8 cellular contexts compared by ENCODE assay signal in the genomic region with DNA sequence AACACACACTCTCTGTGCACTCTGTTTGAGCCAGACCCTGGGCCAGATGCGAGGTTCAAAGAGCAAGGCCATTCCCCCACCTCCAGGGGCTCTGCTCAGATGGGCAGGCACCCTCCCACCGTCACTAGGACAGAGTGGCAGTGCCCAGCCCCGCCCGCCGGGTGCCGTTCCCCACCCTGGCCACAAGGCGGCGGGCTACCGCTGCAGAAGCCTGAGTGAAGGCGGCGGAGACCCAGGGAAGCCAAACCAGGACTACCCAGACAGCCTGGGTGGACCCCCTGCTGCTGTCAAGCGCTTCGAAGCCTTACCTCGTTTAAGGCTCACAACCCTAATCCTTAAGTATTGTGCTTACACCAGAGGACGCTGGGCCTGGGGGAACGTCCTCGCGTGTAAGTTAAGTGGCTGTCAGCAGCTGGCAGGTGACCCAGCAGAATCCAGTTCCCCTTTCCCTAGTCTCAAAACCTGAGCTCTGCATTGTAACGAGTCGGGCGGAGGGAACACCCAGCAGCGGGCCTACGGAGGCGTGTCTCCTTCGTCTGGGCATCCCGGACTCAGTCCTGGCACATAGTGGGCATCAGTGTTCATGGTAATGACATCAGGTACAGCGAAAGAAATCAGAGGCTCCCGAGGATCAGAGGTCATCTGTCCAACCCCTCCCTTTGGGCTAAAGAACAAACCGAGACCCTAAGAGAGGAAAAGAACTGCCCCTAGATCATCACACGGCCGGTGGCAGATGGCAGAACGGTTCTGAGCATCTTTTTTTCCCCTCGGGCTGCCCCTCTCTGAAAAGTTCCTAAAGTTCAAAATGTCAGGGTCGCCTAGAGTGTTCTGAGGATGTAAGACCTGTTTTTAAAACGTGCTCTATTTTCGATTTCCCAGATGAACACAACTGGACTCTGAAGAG. TPM values are rescaled to one million over a fixed set of nuclear protein-coding genes. Genes with fewer than 3 reads are reported as not detected.
A peak's percentile ranks its signal among the peaks of the same experiment; 100 is the strongest.
DNase-seq lines count a peak whose midpoint lies in the region; ATAC-seq and TF ChIP-seq lines count a peak whose summit lies in the region.

No MANE protein-coding gene starts in this region.

- H3K23ac ChIP-seq in mesendoderm (ENCODE audit: low read length), result no peak overlapping the region

- H2BK120ac ChIP-seq in mesendoderm (ENCODE audit: low read depth, low read length), result no peak overlapping the region

- H3K18ac ChIP-seq in mesendoderm (ENCODE audit: low read length), result no peak overlapping the region

- peaks cover 25% of the 10 kb centered on the region for H3K27me3 ChIP-seq in mesendoderm (ENCODE audit: insufficient read depth, low read length, poor library complexity)

- H3K79me1 ChIP-seq in mesendoderm (ENCODE audit: low read length), result no peaks in the 10 kb centered on the region

- H3K9ac ChIP-seq in mesendoderm (ENCODE audit: low read length), result no peak overlapping the region

- no peak overlapping the region for H3K27ac Mint-ChIP-seq in activated CD8-positive, alpha-beta T cell treated with anti-CD3 and anti-CD28 coated beads for 36 hours

- no peak overlapping the region for H4K5ac ChIP-seq in mesendoderm (ENCODE audit: low read length)

- H4K8ac ChIP-seq in mesendoderm (ENCODE audit: low read depth, low read length), result no peak overlapping the region

- H3K9me3 Mint-ChIP-seq in activated CD8-positive, alpha-beta T cell treated with anti-CD3 and anti-CD28 coated beads for 36 hours, result no peaks in the 10 kb centered on the region

- no peak overlapping the region for H2AK5ac ChIP-seq in mesendoderm (ENCODE audit: low read length)

- peak; percentile 90 for DNase-seq in SIG-M5 treated with dmso at 0.1 percent for 504 hours (lab: John Stamatoyannopoulos, UW; ENCODE audit: unreplicated experiment)
- DNase-seq in SIG-M5 (lab: John Stamatoyannopoulos, UW), result no peak
- peak; percentile 92 for DNase-seq in NCI-H82 (lab: John Stamatoyannopoulos, UW)
- DNase-seq in activated CD8-positive, alpha-beta T cell treated with anti-CD3 and anti-CD28 coated beads for 36 hours, result peak; percentile 86
- DNase-seq in effector CD4-positive, alpha-beta T cell, result peak; percentile 70
- DNase-seq in mesendoderm, result peak; percentile 76
- peak; percentile 63 to 67 for DNase-seq in stimulated activated CD8-positive, alpha-beta memory T cell treated with anti-CD3 and anti-CD28 coated beads, Interleukin-2, amount 100 ng/mL, for 1 hour (ENCODE audit: low read depth in 2 of 2)

- no peak overlapping the region for H3K56ac ChIP-seq in mesendoderm (ENCODE audit: low read length)

- no peaks in the 10 kb centered on the region for H3K4me1 ChIP-seq in mesendoderm (ENCODE audit: control insufficient read depth, low read depth, low read length)

- H3K4ac ChIP-seq in mesendoderm (ENCODE audit: low read depth, low read length), result no peak overlapping the region

- CTCF ChIA-PET in activated CD8-positive, alpha-beta T cell treated with anti-CD3 and anti-CD28 coated beads for 36 hours (lab: Charles Lee), result interaction anchor here (0.7 to 1.9 kb wide), 16 partner anchors 9 to 279 kb away, joined by 3 to 7 read pairs (median 3); no protein-coding TSS in a partner anchor

- H3K27ac ChIP-seq in mesendoderm (ENCODE audit: low read depth, low read length), result no peak overlapping the region

- peak; percentile 99 for TF ChIP-seq CTCF in activated CD8-positive, alpha-beta T cell treated with anti-CD3 and anti-CD28 coated beads for 36 hours (IDR thresholded peaks at IDR 0.05)

- H2BK5ac ChIP-seq in mesendoderm (ENCODE audit: low read length), result no peak overlapping the region

- H3K36me3 ChIP-seq in mesendoderm (ENCODE audit: control insufficient read depth, insufficient read depth, low read length), result no peaks in the 10 kb centered on the region

- peaks cover 6% of the 10 kb centered on the region for H3K27me3 Mint-ChIP-seq in activated CD8-positive, alpha-beta T cell treated with anti-CD3 and anti-CD28 coated beads for 36 hours

- H3K4me1 Mint-ChIP-seq in activated CD8-positive, alpha-beta T cell treated with anti-CD3 and anti-CD28 coated beads for 36 hours (ENCODE audit: low read depth), result peaks cover 14% of the 10 kb centered on the region

- peak overlapping the region; percentile 26 for H3K4me3 Mint-ChIP-seq in activated CD8-positive, alpha-beta T cell treated with anti-CD3 and anti-CD28 coated beads for 36 hours

- ATAC-seq in HG03565 (IDR thresholded peaks at IDR 0.05; ENCODE audit: unreplicated experiment), result peak; percentile 38
- peak; percentile 73 for ATAC-seq in activated CD8-positive, alpha-beta T cell treated with anti-CD3 and anti-CD28 coated beads for 36 hours

- intact Hi-C loops in activated CD8-positive, alpha-beta T cell treated with anti-CD3 and anti-CD28 coated beads for 36 hours (cut with micrococcal nuclease), result no loop called here

- no peaks in the 10 kb centered on the region for H3K79me2 ChIP-seq in mesendoderm (ENCODE audit: control insufficient read depth, insufficient read depth, low read length)

- H3K36me3 Mint-ChIP-seq in activated CD8-positive, alpha-beta T cell treated with anti-CD3 and anti-CD28 coated beads for 36 hours (ENCODE audit: low read depth), result no peaks in the 10 kb centered on the region

- POLR2A ChIA-PET in activated CD8-positive, alpha-beta T cell treated with anti-CD3 and anti-CD28 coated beads for 36 hours (lab: Charles Lee), result interaction anchor here (0.6 kb wide), 3 partner anchors 41 to 265 kb away, joined by 3 read pairs; no protein-coding TSS in a partner anchor

- no peak overlapping the region for H2BK15ac ChIP-seq in mesendoderm (replicated peaks; ENCODE audit: low read depth)

- no CpG with 5 or more reads among the region's 36 CpGs for WGBS in mesendoderm (ENCODE audit: extremely low coverage, insufficient coverage, low lambda C conversion rate)

- no peak overlapping the region for H3K4me2 ChIP-seq in mesendoderm (ENCODE audit: low read length)

- no peak overlapping the region for H3K4me3 ChIP-seq in mesendoderm (ENCODE audit: low read length)

RNA-seq across cellular contexts. Expression of a gene that starts 4.4 kb away (rescaled TPM):
- total RNA-seq in activated CD8-positive, alpha-beta T cell treated with anti-CD3 and anti-CD28 coated beads for 36 hours, result 10 to 100 TPM; 37.8 to 40.9 TPM
- 3.5 TPM for polyA plus RNA-seq in mesendoderm (2013, experiment 1 of 2)
- 3.7 TPM for polyA plus RNA-seq in mesendoderm (2013, experiment 2 of 2)
